ENCODE assay signal across 19 cellular contexts in the genomic region with DNA sequence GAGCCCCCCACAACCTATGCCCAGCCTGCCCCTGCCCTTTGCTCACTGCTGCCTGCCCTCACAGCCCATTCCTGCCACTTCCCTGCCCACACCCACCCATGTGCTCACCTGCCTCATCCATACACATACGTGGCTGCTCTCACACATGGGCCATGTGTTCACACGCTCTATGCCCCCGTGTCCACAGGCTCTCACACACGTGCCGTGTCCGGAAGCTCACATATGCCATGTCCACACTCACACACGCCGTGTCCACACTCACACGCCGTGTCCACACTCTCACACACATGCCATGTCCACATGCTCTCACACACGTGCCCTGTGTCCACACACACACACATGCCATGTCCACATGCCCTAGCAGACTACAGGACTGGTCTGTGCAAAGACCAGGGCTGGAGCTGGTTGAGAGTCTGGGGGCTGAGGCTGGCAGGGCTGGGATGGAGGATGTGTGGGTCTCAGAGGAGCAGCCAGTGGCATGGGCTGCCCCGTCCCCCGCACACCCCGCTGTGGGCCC. TPM values are rescaled to one million over a fixed set of nuclear protein-coding genes. Genes with fewer than 3 reads are reported as not detected.
DNase-seq lines count a peak whose midpoint lies in the region; TF ChIP-seq lines count a peak whose summit lies in the region.
"Had no signal": no experiment of that assay in that cellular context is flagged by ENCODE, and none has a peak within 500 bp of the region (broad histone marks: within the 10 kb centered on the region; RNA-seq: fewer than 3 reads in every experiment).

No MANE protein-coding gene starts in this region.

- H3K9ac ChIP-seq in KMS-11: no peak overlapping the region
- H3K9ac ChIP-seq: parathyroid adenoma had no signal

- H3K9me3 ChIP-seq in esophagus (ENCODE audit: control insufficient read depth in 2 of 2, insufficient read depth in 1 of 2, low read depth in 1 of 2, low read length in 1 of 2): peaks cover 0 to 3% of the 10 kb centered on the region in 2 donors
- H3K9me3 ChIP-seq in sigmoid colon: no peaks in the 10 kb centered on the region
- H3K9me3 ChIP-seq: tibial artery had no signal

- peak; percentile 56 for DNase-seq in activated CD8-positive, alpha-beta memory T cell treated with anti-CD3 and anti-CD28 coated beads for 24 hours
- no peak for DNase-seq in activated CD8-positive, alpha-beta memory T cell treated with anti-CD3 and anti-CD28 coated beads, Interleukin-2, amount 50 U/mL, for 48 hours
- DNase-seq in sigmoid colon: peak; percentile 50
- no peak for DNase-seq in NCI-H1436 (lab: John Stamatoyannopoulos, UW)
- no peak for DNase-seq in NCI-H146 (lab: John Stamatoyannopoulos, UW)
- no peak for DNase-seq in activated T-helper 1 cell treated with anti-CD3 and anti-CD28 coated beads, Interleukin-12 subunit alpha, Interleukin-12 subunit beta, Interleukin-2, Interleukin-4 antibody, amounts not matched to agents 30 ng/mL and 10 ng/mL and 1 ng/mL, durations not matched to agents 14 hours and 24 hours and 36 hours (ENCODE audit: low spot score)
- DNase-seq: CD4-positive, alpha-beta memory T cell; dermis blood vessel endothelial cell; hippocampal formation; NCI-H2081 treated with DMSO at 0.1 percent for 48 hours; stimulated activated CD4-positive, alpha-beta T cell treated with anti-CD3 and anti-CD28 coated beads, Interleukin-4, amount 100 ng/mL, for 4 hours; tibial artery had no signal

- intact Hi-C loops in sigmoid colon (cut with DNase I): no loop called here
- intact Hi-C loops in activated T-helper 1 cell treated with anti-CD3 and anti-CD28 coated beads, Interleukin-12 subunit alpha, Interleukin-12 subunit beta, Interleukin-2, Interleukin-4 antibody, amounts not matched to agents 30 ng/mL and 10 ng/mL and 1 ng/mL, durations not matched to agents 14 hours and 24 hours and 36 hours (cut with micrococcal nuclease): no loop called here

- H3K4me3 Mint-ChIP-seq in activated T-helper 1 cell treated with anti-CD3 and anti-CD28 coated beads, Interleukin-12 subunit alpha, Interleukin-12 subunit beta, Interleukin-2, Interleukin-4 antibody, amounts not matched to agents 30 ng/mL and 10 ng/mL and 1 ng/mL, durations not matched to agents 14 hours and 24 hours and 36 hours: no peak overlapping the region
- H3K4me3 Mint-ChIP-seq: CD4-positive, alpha-beta memory T cell had no signal

- TF ChIP-seq EP300 in sigmoid colon (IDR thresholded peaks at IDR 0.05): no peak

- no peak overlapping the region for H3K4me3 ChIP-seq in KMS-11 (IDR thresholded peaks at IDR 0.05; ENCODE audit: insufficient read depth, low read depth, low read length)
- peak overlapping the region in 1 of 2 donors; percentile 55 for H3K4me3 ChIP-seq in esophagus (ENCODE audit: low read depth in 1 of 2, low read length in 2 of 2)
- no peak overlapping the region for H3K4me3 ChIP-seq in sigmoid colon
- H3K4me3 ChIP-seq: tibial artery had no signal

- WGBS in esophagus, 2 donors: 62 to 69% methylated on average over 14 of the region's 14 CpGs
- WGBS in sigmoid colon, 2 donors: 61 to 81% methylated on average over 14 of the region's 14 CpGs

- no peak overlapping the region for H3K27ac Mint-ChIP-seq in activated T-helper 1 cell treated with anti-CD3 and anti-CD28 coated beads, Interleukin-12 subunit alpha, Interleukin-12 subunit beta, Interleukin-2, Interleukin-4 antibody, amounts not matched to agents 30 ng/mL and 10 ng/mL and 1 ng/mL, durations not matched to agents 14 hours and 24 hours and 36 hours

- H3K27me3 ChIP-seq in KMS-11 (ENCODE audit: insufficient read depth, low read depth) (peaks cover 45% of the 10 kb centered on the region), esophagus (ENCODE audit: control insufficient read depth in 1 of 2, insufficient read depth in 2 of 2, low read length in 2 of 2) (peaks cover 0 to 3% of the 10 kb centered on the region in 2 donors), sigmoid colon (peaks cover 11 to 68% (median 42%) of the 10 kb centered on the region in 3 donors)

- H3K4me1 Mint-ChIP-seq in activated T-helper 1 cell treated with anti-CD3 and anti-CD28 coated beads, Interleukin-12 subunit alpha, Interleukin-12 subunit beta, Interleukin-2, Interleukin-4 antibody, amounts not matched to agents 30 ng/mL and 10 ng/mL and 1 ng/mL, durations not matched to agents 14 hours and 24 hours and 36 hours (ENCODE audit: low read depth): no peaks in the 10 kb centered on the region

- H3K4me1 ChIP-seq in KMS-11 (ENCODE audit: low read depth, poor library complexity, severe bottlenecking): peaks cover 20% of the 10 kb centered on the region
- peaks cover 0 to 28% of the 10 kb centered on the region in 2 donors for H3K4me1 ChIP-seq in esophagus (ENCODE audit: control insufficient read depth in 2 of 2, insufficient read depth in 2 of 2, low read length in 1 of 2)
- H3K4me1 ChIP-seq in sigmoid colon: peaks cover 0 to 7% (median 6%) of the 10 kb centered on the region in 4 donors

- no peaks in the 10 kb centered on the region for H3K9me3 Mint-ChIP-seq in activated T-helper 1 cell treated with anti-CD3 and anti-CD28 coated beads, Interleukin-12 subunit alpha, Interleukin-12 subunit beta, Interleukin-2, Interleukin-4 antibody, amounts not matched to agents 30 ng/mL and 10 ng/mL and 1 ng/mL, durations not matched to agents 14 hours and 24 hours and 36 hours

- H3K36me3 Mint-ChIP-seq in activated T-helper 1 cell treated with anti-CD3 and anti-CD28 coated beads, Interleukin-12 subunit alpha, Interleukin-12 subunit beta, Interleukin-2, Interleukin-4 antibody, amounts not matched to agents 30 ng/mL and 10 ng/mL and 1 ng/mL, durations not matched to agents 14 hours and 24 hours and 36 hours (ENCODE audit: low read depth): no peaks in the 10 kb centered on the region
- H3K36me3 Mint-ChIP-seq: CD4-positive, alpha-beta memory T cell had no signal

- H3K27ac ChIP-seq in KMS-11 (no peak overlapping the region), esophagus (ENCODE audit: low read depth in 2 of 2, low read length in 1 of 2) (peak overlapping the region; percentile 89 to 96), sigmoid colon (no peak overlapping the region)
- H3K27ac ChIP-seq: parathyroid adenoma, tibial artery had no signal

- TF ChIP-seq POLR2A in sigmoid colon (IDR thresholded peaks at IDR 0.05): no peak

- TF ChIP-seq CTCF in KMS-11 (conservative IDR thresholded peaks at IDR 0.05; ENCODE audit: low read depth, low read length): no peak
- no peak for TF ChIP-seq CTCF in sigmoid colon (IDR thresholded peaks at IDR 0.05)

- H3K4me2 ChIP-seq in KMS-11: peak overlapping the region; percentile 66; the same call in 1 of the 2 replicates

- no peaks in the 10 kb centered on the region for H3K79me2 ChIP-seq in KMS-11 (ENCODE audit: insufficient read depth, low read depth)
- H3K79me2 ChIP-seq: parathyroid adenoma had no signal

- peaks cover 3% of the 10 kb centered on the region for H3K27me3 Mint-ChIP-seq in activated T-helper 1 cell treated with anti-CD3 and anti-CD28 coated beads, Interleukin-12 subunit alpha, Interleukin-12 subunit beta, Interleukin-2, Interleukin-4 antibody, amounts not matched to agents 30 ng/mL and 10 ng/mL and 1 ng/mL, durations not matched to agents 14 hours and 24 hours and 36 hours (ENCODE audit: insufficient read depth)

- H2AFZ ChIP-seq in KMS-11 (ENCODE audit: low read depth): no peak overlapping the region
- H2AFZ ChIP-seq: parathyroid adenoma had no signal

- H3K36me3 ChIP-seq in KMS-11 (ENCODE audit: insufficient read depth) (no peaks in the 10 kb centered on the region), esophagus (ENCODE audit: control insufficient read depth in 2 of 2, insufficient read depth in 2 of 2, low read length in 1 of 2) (peaks cover 0 to 3% of the 10 kb centered on the region in 2 donors), sigmoid colon (no peaks in the 10 kb centered on the region)
- H3K36me3 ChIP-seq: tibial artery had no signal

- H4K20me1 ChIP-seq in KMS-11 (ENCODE audit: insufficient read depth): no peaks in the 10 kb centered on the region

RNA-seq across cellular contexts. Expression of gene RNF223, which starts 0.6 kb away (rescaled TPM):
- polyA plus RNA-seq in esophagus (10 to 100 TPM; 28.2 to 44.2 TPM), sigmoid colon (1 to 10 TPM in 2 of 3 donors, under 1 TPM in 1; 0.60 to 3.7 (median 1.9) TPM)
- total RNA-seq in sigmoid colon: not detected
- total RNA-seq in activated T-helper 1 cell treated with anti-CD3 and anti-CD28 coated beads, Interleukin-12 subunit alpha, Interleukin-12 subunit beta, Interleukin-2, Interleukin-4 antibody, amounts not matched to agents 30 ng/mL and 10 ng/mL and 1 ng/mL, durations not matched to agents 14 hours and 24 hours and 36 hours: 0.10 TPM in 1 of 2 replicates, not detected in the other
- total RNA-seq: A673; CD4-positive, alpha-beta memory T cell; Daoy; dermis blood vessel endothelial cell; fibroblast of lung; skeletal muscle tissue had no signal
- polyA plus RNA-seq: CD4-positive, alpha-beta memory T cell; fibroblast of lung had no signal

RNA-seq across cellular contexts. Expression of gene C1orf159, which starts 41.2 kb away (rescaled TPM):
- polyA plus RNA-seq in esophagus (10 to 100 TPM; 13.0 to 27.5 TPM), sigmoid colon (10 to 100 TPM in 1 of 3 donors, 1 to 10 TPM in 2; 6.6 to 25.3 (median 6.9) TPM)
- 10 to 100 TPM in 2 of 4 donors, 1 to 10 TPM in 2; 7.9 to 13.8 (median 10.4) TPM for total RNA-seq in sigmoid colon
- total RNA-seq in activated T-helper 1 cell treated with anti-CD3 and anti-CD28 coated beads, Interleukin-12 subunit alpha, Interleukin-12 subunit beta, Interleukin-2, Interleukin-4 antibody, amounts not matched to agents 30 ng/mL and 10 ng/mL and 1 ng/mL, durations not matched to agents 14 hours and 24 hours and 36 hours: 30.0 and 30.3 TPM in 2 replicates

RNA-seq across cellular contexts. Expression of gene AGRN, which starts 54.8 kb away (rescaled TPM):
- 10 to 100 TPM; 17.0 to 40.6 TPM for polyA plus RNA-seq in esophagus
- total RNA-seq in sigmoid colon: 10 to 100 TPM in 2 of 4 donors, 1 to 10 TPM in 2; 3.9 to 23.3 (median 10.3) TPM
- 10 to 100 TPM in 1 of 3 donors, 1 to 10 TPM in 2; 2.8 to 54.4 (median 3.0) TPM for polyA plus RNA-seq in sigmoid colon
- 25.8 and 30.3 TPM in 2 replicates for total RNA-seq in activated T-helper 1 cell treated with anti-CD3 and anti-CD28 coated beads, Interleukin-12 subunit alpha, Interleukin-12 subunit beta, Interleukin-2, Interleukin-4 antibody, amounts not matched to agents 30 ng/mL and 10 ng/mL and 1 ng/mL, durations not matched to agents 14 hours and 24 hours and 36 hours
- polyA plus RNA-seq: CD4-positive, alpha-beta memory T cell had no signal

Comparison
In these comparisons a context has a peak if more than half of its experiments do, and no peak if none do; other contexts are left out.
1. DNase-seq: peak in activated CD8-positive, alpha-beta memory T cell treated with anti-CD3 and anti-CD28 coated beads for 24 hours (single experiment) and sigmoid colon (single experiment); none in activated CD8-positive, alpha-beta memory T cell treated with anti-CD3 and anti-CD28 coated beads, Interleukin-2, amount 50 U/mL, for 48 hours (single experiment), NCI-H1436 (single experiment), NCI-H146 (single experiment) and activated T-helper 1 cell treated with anti-CD3 and anti-CD28 coated beads, Interleukin-12 subunit alpha, Interleukin-12 subunit beta, Interleukin-2, Interleukin-4 antibody, amounts not matched to agents 30 ng/mL and 10 ng/mL and 1 ng/mL, durations not matched to agents 14 hours and 24 hours and 36 hours (single experiment).
2. H3K27ac ChIP-seq: peak in esophagus (2 of 2); none in KMS-11 (single experiment) and sigmoid colon (0 of 4).